ENCODE assay signal across 9 cellular contexts in genomic region chr3:111978493-111978832, GRCh38. TPM values are rescaled to one million over a fixed set of nuclear protein-coding genes. Genes with fewer than 3 reads are reported as not detected.
DNase-seq lines count a peak whose midpoint lies in the region; ATAC-seq and TF ChIP-seq lines count a peak whose summit lies in the region.
"Had no signal": no experiment of that assay in that cellular context is flagged by ENCODE, and none has a peak within 500 bp of the region (broad histone marks: within the 10 kb centered on the region; RNA-seq: fewer than 3 reads in every experiment).

No MANE protein-coding gene starts in this region.

- no peak for TF ChIP-seq POLR2A in heart left ventricle (IDR thresholded peaks at IDR 0.05)
- TF ChIP-seq POLR2A in breast epithelium (IDR thresholded peaks at IDR 0.05), result no peak
- TF ChIP-seq POLR2A in vagina (IDR thresholded peaks at IDR 0.05), result no peak

- peak overlapping the region; percentile 92 for H3K4me3 Mint-ChIP-seq in mesothelial cell of epicardium

- intact Hi-C loops in heart left ventricle (cut with DNase I) (loop anchor here in 1 of 10 donors (5.0 kb wide), 1 partner anchor 34 kb away; no protein-coding TSS in a partner anchor), left cardiac atrium (cut with DNase I) (no loop called here), breast epithelium (cut with DNase I; ENCODE audit: low total_unique reads) (loop anchor here (5.0 kb wide), 1 partner anchor 261 kb away; no protein-coding TSS in a partner anchor), vagina (cut with DNase I) (no loop called here)

- H3K9me3 Mint-ChIP-seq in mesothelial cell of epicardium, result no peaks in the 10 kb centered on the region

- peak overlapping the region; percentile 75 for H3K27ac Mint-ChIP-seq in mesothelial cell of epicardium

- H3K36me3 ChIP-seq in heart left ventricle (peaks cover 0 to 36% (median 13%) of the 10 kb centered on the region in 9 donors), breast epithelium (no peaks in the 10 kb centered on the region), vagina (no peaks in the 10 kb centered on the region)

- H3K36me3 Mint-ChIP-seq in mesothelial cell of epicardium, result peaks cover 2% of the 10 kb centered on the region

- 8 to 11% (median 10%) methylated on average over 17 of the region's 17 CpGs for WGBS in heart left ventricle, 4 donors

- no peak for TF ChIP-seq CTCF in heart left ventricle (IDR thresholded peaks at IDR 0.05)
- no peak for TF ChIP-seq CTCF in breast epithelium (IDR thresholded peaks at IDR 0.05)
- no peak for TF ChIP-seq CTCF in mesothelial cell of epicardium (IDR thresholded peaks at IDR 0.05; ENCODE audit: unreplicated experiment)
- no peak for TF ChIP-seq CTCF in vagina (IDR thresholded peaks at IDR 0.05)

- H3K27ac ChIP-seq in heart left ventricle, result peak overlapping the region; percentile 11 to 91 (median 85)
- peak overlapping the region; percentile 83 to 91 for H3K27ac ChIP-seq in breast epithelium
- H3K27ac ChIP-seq in vagina, result peak overlapping the region; percentile 88

- no peak for DNase-seq in heart left ventricle
- DNase-seq in left cardiac atrium, result no peak
- no peak for DNase-seq in breast epithelium (ENCODE audit: low spot score in 2 of 2)
- no peak for DNase-seq in mesothelial cell of epicardium (ENCODE audit: low spot score in 2 of 2, unreplicated experiment in 2 of 2)
- DNase-seq in vagina (ENCODE audit: extremely low spot score in 2 of 2), result no peak
- no peak for DNase-seq in HCEC 1CT

- H3K4me3 ChIP-seq in heart left ventricle (peak overlapping the region in 11 of 12 donors; percentile 68 to 93 (median 80)), breast epithelium (peak overlapping the region; percentile 70 to 95 (median 77)), vagina (peak overlapping the region; percentile 95)

- ATAC-seq in heart left ventricle (no peak), left cardiac atrium (no peak), HG02840 (IDR thresholded peaks at IDR 0.05; ENCODE audit: low FRiP score, unreplicated experiment) (no peak), GM19467 (IDR thresholded peaks at IDR 0.05; ENCODE audit: unreplicated experiment) (no peak)

- H3K27me3 Mint-ChIP-seq in mesothelial cell of epicardium (ENCODE audit: low read depth), result no peaks in the 10 kb centered on the region

- H3K9me3 ChIP-seq in heart left ventricle (no peaks in the 10 kb centered on the region), breast epithelium (no peaks in the 10 kb centered on the region), vagina (no peaks in the 10 kb centered on the region)

- H3K27me3 ChIP-seq in heart left ventricle, result no peaks in the 10 kb centered on the region
- H3K27me3 ChIP-seq in breast epithelium, result no peaks in the 10 kb centered on the region
- H3K27me3 ChIP-seq in vagina, result no peaks in the 10 kb centered on the region

- H3K4me1 Mint-ChIP-seq in mesothelial cell of epicardium, result peaks cover 27% of the 10 kb centered on the region

- peaks cover 0 to 38% (median 25%) of the 10 kb centered on the region in 12 donors for H3K4me1 ChIP-seq in heart left ventricle
- H3K4me1 ChIP-seq in breast epithelium, result peaks cover 0 to 13% of the 10 kb centered on the region in 2 donors
- H3K4me1 ChIP-seq in vagina, result peaks cover 30% of the 10 kb centered on the region

RNA-seq across cellular contexts. Expression of gene ABHD10, which starts 0.4 kb away (rescaled TPM):
- total RNA-seq in heart left ventricle (10 to 100 TPM; 26.5 to 50.1 (median 41.8) TPM), left cardiac atrium (10 to 100 TPM; 27.6 to 30.9 TPM), breast epithelium (10 to 100 TPM; 17.3 to 28.5 (median 22.6) TPM), mesothelial cell of epicardium (26.4 to 30.2 TPM (median 30.0 TPM) in 3 replicates), vagina (10.8 TPM)
- 10 to 100 TPM; 13.5 to 40.0 TPM for polyA plus RNA-seq in heart left ventricle

RNA-seq across cellular contexts. Expression of gene TAGLN3, which starts 20.3 kb away (rescaled TPM):
- total RNA-seq in heart left ventricle (1 to 10 TPM in 1 of 9 donors, under 1 TPM in 4, not detected in 4; 0.66 to 1.7 (median 0.86) TPM), left cardiac atrium (not detected), breast epithelium (not detected), mesothelial cell of epicardium (0.60 to 1.8 TPM (median 1.4 TPM) in 3 replicates), vagina (3.9 TPM)
- polyA plus RNA-seq in heart left ventricle, result under 1 TPM; 0.25 to 0.38 TPM
- total RNA-seq: LHCN-M2 had no signal

RNA-seq across cellular contexts. Expression of gene TMPRSS7, which starts 56.1 kb away (rescaled TPM):
- total RNA-seq in heart left ventricle, result not detected
- not detected for polyA plus RNA-seq in heart left ventricle
- total RNA-seq in left cardiac atrium, result not detected
- under 1 TPM in 1 of 3 donors, not detected in 2; 0.15 TPM for total RNA-seq in breast epithelium
- not detected in 3 replicates for total RNA-seq in mesothelial cell of epicardium
- not detected for total RNA-seq in vagina
- total RNA-seq: LHCN-M2 had no signal
